In the genomic region with DNA sequence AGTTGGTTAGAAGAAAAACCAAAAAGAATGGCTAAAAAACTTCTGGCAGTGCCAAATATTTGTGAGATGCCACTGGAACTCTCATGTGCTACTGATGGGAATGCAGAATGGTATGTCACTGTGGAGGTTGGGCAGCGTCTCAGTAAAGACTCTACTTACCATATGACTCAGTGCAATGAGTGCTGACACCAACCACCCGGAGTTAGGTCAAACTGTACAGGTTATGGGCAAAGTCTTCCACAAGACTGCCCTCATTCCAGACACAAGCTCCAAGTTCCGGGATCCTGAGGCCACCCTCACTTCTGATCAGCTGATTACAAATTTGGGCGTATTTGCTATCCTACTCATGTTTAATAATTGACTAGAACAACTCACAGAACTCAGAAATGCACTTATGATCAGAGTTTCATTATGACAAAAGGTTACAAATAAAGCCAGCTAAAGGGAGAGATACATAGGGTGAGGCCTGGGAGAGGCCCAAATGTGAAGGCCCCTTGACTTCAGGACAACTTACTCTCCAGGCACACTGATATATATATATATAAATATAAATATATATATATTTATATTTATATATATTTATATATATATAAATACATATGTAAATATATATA, we compare ENCODE assay signal across 11 cellular contexts.
A peak's percentile ranks its signal among the peaks of the same experiment; 100 is the strongest.
DNase-seq lines count a peak whose midpoint lies in the region; ATAC-seq, FAIRE-seq and TF ChIP-seq lines count a peak whose summit lies in the region.
"Had no signal": no experiment of that assay in that cellular context is flagged by ENCODE, and none has a peak within 500 bp of the region (broad histone marks: within the 10 kb centered on the region; RNA-seq: fewer than 3 reads in every experiment).

No MANE protein-coding gene starts in this region.

- H3K27ac ChIP-seq in suprapubic skin = no peak overlapping the region
- H3K27ac ChIP-seq: parathyroid adenoma, WERI-Rb-1 had no signal

- peaks cover 11% of the 10 kb centered on the region for H3K36me3 Mint-ChIP-seq in activated CD4-positive, alpha-beta memory T cell treated with anti-CD3 and anti-CD28 coated beads for 36 hours

- TF ChIP-seq EP300 in suprapubic skin (IDR thresholded peaks at IDR 0.05) = no peak

- TF ChIP-seq POLR2A in GM12891 (IDR thresholded peaks at IDR 0.05; ENCODE audit: low read depth, low read length) = no peak
- TF ChIP-seq POLR2A in suprapubic skin (IDR thresholded peaks at IDR 0.05) = no peak

- TF ChIP-seq CTCF in mucosa of descending colon (IDR thresholded peaks at IDR 0.05) = no peak
- no peak for TF ChIP-seq CTCF in suprapubic skin (IDR thresholded peaks at IDR 0.05)

- POLR2A ChIA-PET in activated CD4-positive, alpha-beta memory T cell treated with anti-CD3 and anti-CD28 coated beads for 36 hours (lab: Charles Lee) = interaction anchor here (2.6 kb wide), 1 partner anchor 360 kb away, joined by 8 read pairs; no protein-coding TSS in a partner anchor

- H3K27me3 Mint-ChIP-seq in activated CD4-positive, alpha-beta memory T cell treated with anti-CD3 and anti-CD28 coated beads for 36 hours = no peaks in the 10 kb centered on the region

- ATAC-seq in HG02610 (IDR thresholded peaks at IDR 0.05; ENCODE audit: unreplicated experiment) (peak; percentile 69), mucosa of descending colon (peak; percentile 85), HG03469 (IDR thresholded peaks at IDR 0.05; ENCODE audit: unreplicated experiment) (no peak)

- H3K9me3 ChIP-seq in mucosa of descending colon = no peaks in the 10 kb centered on the region
- no peaks in the 10 kb centered on the region for H3K9me3 ChIP-seq in suprapubic skin

- peak overlapping the region; percentile 64 for H3K27ac Mint-ChIP-seq in activated CD4-positive, alpha-beta memory T cell treated with anti-CD3 and anti-CD28 coated beads for 36 hours

- no peak overlapping the region for H3K4me3 ChIP-seq in mucosa of descending colon
- no peak overlapping the region for H3K4me3 ChIP-seq in suprapubic skin

- FAIRE-seq in GM12891 (lab: Jason Lieb, UNC) = peak; percentile 89

- H3K4me1 Mint-ChIP-seq in activated CD4-positive, alpha-beta memory T cell treated with anti-CD3 and anti-CD28 coated beads for 36 hours (ENCODE audit: low read depth) = peaks cover 14% of the 10 kb centered on the region

- no peaks in the 10 kb centered on the region for H3K9me3 Mint-ChIP-seq in activated CD4-positive, alpha-beta memory T cell treated with anti-CD3 and anti-CD28 coated beads for 36 hours

- no peak overlapping the region for H3K4me3 Mint-ChIP-seq in activated CD4-positive, alpha-beta memory T cell treated with anti-CD3 and anti-CD28 coated beads for 36 hours

- no peaks in the 10 kb centered on the region for H3K36me3 ChIP-seq in mucosa of descending colon (ENCODE audit: low read depth)
- H3K36me3 ChIP-seq in suprapubic skin = no peaks in the 10 kb centered on the region
- H3K36me3 ChIP-seq: WERI-Rb-1 had no signal

- CTCF ChIA-PET in activated CD4-positive, alpha-beta memory T cell treated with anti-CD3 and anti-CD28 coated beads for 36 hours (lab: Charles Lee) = no interaction called here

- no peaks in the 10 kb centered on the region for H3K4me1 ChIP-seq in mucosa of descending colon (ENCODE audit: low read depth)
- H3K4me1 ChIP-seq in suprapubic skin = no peaks in the 10 kb centered on the region
- H3K4me1 ChIP-seq: parathyroid adenoma had no signal

- no peaks in the 10 kb centered on the region for H3K27me3 ChIP-seq in suprapubic skin

- 80% methylated on average over 4 of the region's 4 CpGs for WGBS in suprapubic skin

- DNase-seq in GM12891 (ENCODE audit: insufficient read length, low spot score) (no peak), mucosa of descending colon (peak in 1 of 3 donors; percentile 9), suprapubic skin (ENCODE audit: low spot score in 2 of 2) (no peak), NCI-H1092 treated with DMSO at 0.1 percent for 48 hours (lab: John Stamatoyannopoulos, UW) (no peak)
- DNase-seq in activated CD4-positive, alpha-beta memory T cell treated with anti-CD3 and anti-CD28 coated beads for 36 hours = peak; percentile 37
- no peak for DNase-seq in effector CD4-positive, alpha-beta T cell
- DNase-seq: erythroblast, WERI-Rb-1 had no signal

- intact Hi-C loops in activated CD4-positive, alpha-beta memory T cell treated with anti-CD3 and anti-CD28 coated beads for 36 hours (cut with micrococcal nuclease) = no loop called here
- intact Hi-C loops in mucosa of descending colon (cut with DNase I, micrococcal nuclease) = no loop called here

TF ChIP-seq in GM12891, 5 proteins besides CTCF, POLR2A, EP300 and RAD21:
- no peak for TF ChIP-seq PAX5 (IDR thresholded peaks at IDR 0.05; ENCODE audit: insufficient read depth, low read length, severe bottlenecking)
- TF ChIP-seq TAF1 (IDR thresholded peaks at IDR 0.05; ENCODE audit: low read depth, low read length) = no peak
- no peak for TF ChIP-seq POLR2AphosphoS5 (IDR thresholded peaks at IDR 0.05; ENCODE audit: low read depth, low read length)
- no peak for TF ChIP-seq SPI1 (IDR thresholded peaks at IDR 0.05; ENCODE audit: low read depth, low read length)
- no peak for TF ChIP-seq POU2F2 (IDR thresholded peaks at IDR 0.05; ENCODE audit: low read depth, low read length)
